1 cellular context compared by ENCODE assay signal in the genomic region with DNA sequence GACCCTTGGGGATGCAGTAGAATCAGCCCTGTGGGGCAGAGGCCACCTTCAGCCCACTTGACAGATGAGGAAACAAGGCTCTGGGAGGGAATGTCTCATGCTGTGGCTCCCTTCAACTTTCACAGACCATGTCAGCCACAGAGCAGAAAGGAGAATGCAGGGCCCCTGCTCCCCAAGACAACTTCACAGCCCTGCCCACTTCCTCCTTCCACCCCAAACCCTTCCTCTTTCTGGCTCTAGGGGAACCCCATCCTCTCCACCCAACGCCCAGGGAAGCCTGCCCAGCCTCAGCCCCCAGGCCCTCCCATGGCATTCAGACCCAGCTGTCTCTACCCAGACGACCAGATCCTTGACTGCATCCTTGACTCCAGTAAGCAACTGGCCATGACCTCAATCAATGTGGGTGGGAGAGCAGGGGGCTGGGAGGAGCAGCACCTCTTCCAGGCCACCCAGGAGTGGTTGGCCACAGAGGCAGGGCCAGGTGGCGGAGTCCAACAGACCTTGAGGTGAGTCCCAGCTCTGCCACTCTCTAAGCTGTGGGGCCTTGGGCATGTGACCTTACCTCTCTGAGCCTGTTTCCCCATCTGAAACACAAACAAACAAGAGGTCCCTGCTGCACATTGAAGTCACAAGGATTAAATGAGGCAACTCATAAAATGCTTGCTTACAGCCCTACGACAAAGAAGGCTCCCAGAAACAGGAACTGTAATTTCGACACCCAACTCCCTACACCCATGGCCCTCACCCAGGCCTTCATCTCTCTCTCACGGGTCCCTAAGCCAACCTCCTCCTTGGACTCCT.
TF ChIP-seq lines count a peak whose summit lies in the region.

No MANE protein-coding gene starts in this region.

TF ChIP-seq in liver, 16 proteins besides CTCF, POLR2A, EP300 and RAD21:
- TF ChIP-seq, protein P1, sequence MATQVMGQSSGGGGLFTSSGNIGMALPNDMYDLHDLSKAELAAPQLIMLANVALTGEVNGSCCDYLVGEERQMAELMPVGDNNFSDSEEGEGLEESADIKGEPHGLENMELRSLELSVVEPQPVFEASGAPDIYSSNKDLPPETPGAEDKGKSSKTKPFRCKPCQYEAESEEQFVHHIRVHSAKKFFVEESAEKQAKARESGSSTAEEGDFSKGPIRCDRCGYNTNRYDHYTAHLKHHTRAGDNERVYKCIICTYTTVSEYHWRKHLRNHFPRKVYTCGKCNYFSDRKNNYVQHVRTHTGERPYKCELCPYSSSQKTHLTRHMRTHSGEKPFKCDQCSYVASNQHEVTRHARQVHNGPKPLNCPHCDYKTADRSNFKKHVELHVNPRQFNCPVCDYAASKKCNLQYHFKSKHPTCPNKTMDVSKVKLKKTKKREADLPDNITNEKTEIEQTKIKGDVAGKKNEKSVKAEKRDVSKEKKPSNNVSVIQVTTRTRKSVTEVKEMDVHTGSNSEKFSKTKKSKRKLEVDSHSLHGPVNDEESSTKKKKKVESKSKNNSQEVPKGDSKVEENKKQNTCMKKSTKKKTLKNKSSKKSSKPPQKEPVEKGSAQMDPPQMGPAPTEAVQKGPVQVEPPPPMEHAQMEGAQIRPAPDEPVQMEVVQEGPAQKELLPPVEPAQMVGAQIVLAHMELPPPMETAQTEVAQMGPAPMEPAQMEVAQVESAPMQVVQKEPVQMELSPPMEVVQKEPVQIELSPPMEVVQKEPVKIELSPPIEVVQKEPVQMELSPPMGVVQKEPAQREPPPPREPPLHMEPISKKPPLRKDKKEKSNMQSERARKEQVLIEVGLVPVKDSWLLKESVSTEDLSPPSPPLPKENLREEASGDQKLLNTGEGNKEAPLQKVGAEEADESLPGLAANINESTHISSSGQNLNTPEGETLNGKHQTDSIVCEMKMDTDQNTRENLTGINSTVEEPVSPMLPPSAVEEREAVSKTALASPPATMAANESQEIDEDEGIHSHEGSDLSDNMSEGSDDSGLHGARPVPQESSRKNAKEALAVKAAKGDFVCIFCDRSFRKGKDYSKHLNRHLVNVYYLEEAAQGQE (IDR thresholded peaks at IDR 0.05), result no peak
- no peak for TF ChIP-seq GABPA (IDR thresholded peaks at IDR 0.05 in 1 of 2, conservative IDR thresholded peaks at IDR 0.05 in 1 of 2)
- TF ChIP-seq, protein P2, sequence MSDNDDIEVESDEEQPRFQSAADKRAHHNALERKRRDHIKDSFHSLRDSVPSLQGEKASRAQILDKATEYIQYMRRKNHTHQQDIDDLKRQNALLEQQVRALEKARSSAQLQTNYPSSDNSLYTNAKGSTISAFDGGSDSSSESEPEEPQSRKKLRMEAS (IDR thresholded peaks at IDR 0.05), result no peak
